Comparison of ENCODE assay signal across 11 cellular contexts in the genomic region with DNA sequence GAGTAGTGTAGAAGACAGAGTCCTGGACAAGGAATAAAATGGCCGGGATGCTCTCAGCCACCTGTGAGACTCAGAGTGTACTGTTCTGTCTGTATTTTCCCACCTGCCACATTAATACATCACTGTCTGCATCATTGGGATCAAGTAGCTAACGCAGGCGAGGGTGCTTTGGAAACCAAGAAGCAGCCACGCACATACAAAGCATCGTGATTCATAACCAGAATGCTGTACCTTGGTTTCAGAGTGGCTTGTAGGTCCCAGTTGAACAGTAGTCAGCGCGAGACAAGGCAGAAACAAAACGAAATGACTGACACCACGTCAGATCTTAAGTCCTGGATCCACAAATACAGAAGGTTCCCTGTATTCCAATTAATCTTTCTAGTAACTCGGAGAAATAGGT.
DNase-seq lines count a peak whose midpoint lies in the region; ATAC-seq and TF ChIP-seq lines count a peak whose summit lies in the region.
"Had no signal": no experiment of that assay in that cellular context is flagged by ENCODE, and none has a peak within 500 bp of the region (broad histone marks: within the 10 kb centered on the region; RNA-seq: fewer than 3 reads in every experiment).

No MANE protein-coding gene starts in this region.

- H3K9me3 ChIP-seq in lower lobe of right lung, result peaks cover 11% of the 10 kb centered on the region

- H3K4me3 ChIP-seq in lower lobe of right lung, result no peak overlapping the region

- no peak for DNase-seq in lower lobe of right lung
- no peak for DNase-seq in activated T-cell treated with anti-CD3 and anti-CD28 coated beads, Interleukin-2, amount 50 U/mL, for 4 hours
- DNase-seq in caudate nucleus (lab: John Stamatoyannopoulos, UW), result no peak
- DNase-seq in D341Med (ENCODE audit: low spot score), result no peak
- no peak for DNase-seq in activated CD4-positive, alpha-beta T cell treated with anti-CD3 and anti-CD28 coated beads for 1 hour
- DNase-seq: activated T-cell treated with anti-CD3 and anti-CD28 coated beads, Interleukin-2, amount 50 U/mL, for 24 hours; CD4-positive, alpha-beta memory T cell; NCI-H526 treated with DMSO at 0.1 percent for 48 hours had no signal

- H3K4me1 ChIP-seq in lower lobe of right lung, result peaks cover 12% of the 10 kb centered on the region

- no peak for TF ChIP-seq CTCF in lower lobe of right lung (IDR thresholded peaks at IDR 0.05)

- H3K36me3 ChIP-seq in lower lobe of right lung, result no peaks in the 10 kb centered on the region

- no peak overlapping the region for H3K4me3 Mint-ChIP-seq in activated T-cell treated with anti-CD3 and anti-CD28 coated beads, Interleukin-2, amount 50 U/mL, for 4 hours
- H3K4me3 Mint-ChIP-seq: activated T-cell treated with anti-CD3 and anti-CD28 coated beads, Interleukin-2, amount 50 U/mL, for 24 hours; CD4-positive, alpha-beta memory T cell had no signal

- H3K27ac ChIP-seq in lower lobe of right lung (peak overlapping the region; percentile 41), caudate nucleus (ENCODE audit: low read depth, low read length) (no peak overlapping the region)

- intact Hi-C loops in lower lobe of right lung (cut with DNase I), result no loop called here

- ATAC-seq in GM18511 (IDR thresholded peaks at IDR 0.05; ENCODE audit: unreplicated experiment), result peak; percentile 88
- peak; percentile 87 for ATAC-seq in GM21526 (IDR thresholded peaks at IDR 0.05; ENCODE audit: low FRiP score, unreplicated experiment)
- peak; percentile 46 for ATAC-seq in HG03097 (IDR thresholded peaks at IDR 0.05; ENCODE audit: low FRiP score, unreplicated experiment)
- no peak for ATAC-seq in lower lobe of right lung
- ATAC-seq in activated T-cell treated with anti-CD3 and anti-CD28 coated beads, Interleukin-2, amount 50 U/mL, for 4 hours, result no peak

- H3K4me1 Mint-ChIP-seq in activated T-cell treated with anti-CD3 and anti-CD28 coated beads, Interleukin-2, amount 50 U/mL, for 4 hours (ENCODE audit: low read depth), result no peaks in the 10 kb centered on the region

- peaks cover 21% of the 10 kb centered on the region for H3K27me3 Mint-ChIP-seq in activated T-cell treated with anti-CD3 and anti-CD28 coated beads, Interleukin-2, amount 50 U/mL, for 4 hours (ENCODE audit: low read depth)

- H3K27me3 ChIP-seq in lower lobe of right lung (ENCODE audit: low read depth), result no peaks in the 10 kb centered on the region

- H3K36me3 Mint-ChIP-seq in activated T-cell treated with anti-CD3 and anti-CD28 coated beads, Interleukin-2, amount 50 U/mL, for 4 hours (ENCODE audit: insufficient read depth), result no peaks in the 10 kb centered on the region
- H3K36me3 Mint-ChIP-seq: CD4-positive, alpha-beta memory T cell had no signal

- H3K9me3 Mint-ChIP-seq in activated T-cell treated with anti-CD3 and anti-CD28 coated beads, Interleukin-2, amount 50 U/mL, for 4 hours, result peaks cover 19% of the 10 kb centered on the region

Comparison
In these comparisons a context has a peak if more than half of its experiments do, and no peak if none do; other contexts are left out.
1. ATAC-seq: peak in GM18511 (single experiment), GM21526 (single experiment) and HG03097 (single experiment); none in lower lobe of right lung (0 of 2) and activated T-cell treated with anti-CD3 and anti-CD28 coated beads, Interleukin-2, amount 50 U/mL, for 4 hours (0 of 2).